Comparison of ENCODE assay signal across 16 cellular contexts in the genomic region with DNA sequence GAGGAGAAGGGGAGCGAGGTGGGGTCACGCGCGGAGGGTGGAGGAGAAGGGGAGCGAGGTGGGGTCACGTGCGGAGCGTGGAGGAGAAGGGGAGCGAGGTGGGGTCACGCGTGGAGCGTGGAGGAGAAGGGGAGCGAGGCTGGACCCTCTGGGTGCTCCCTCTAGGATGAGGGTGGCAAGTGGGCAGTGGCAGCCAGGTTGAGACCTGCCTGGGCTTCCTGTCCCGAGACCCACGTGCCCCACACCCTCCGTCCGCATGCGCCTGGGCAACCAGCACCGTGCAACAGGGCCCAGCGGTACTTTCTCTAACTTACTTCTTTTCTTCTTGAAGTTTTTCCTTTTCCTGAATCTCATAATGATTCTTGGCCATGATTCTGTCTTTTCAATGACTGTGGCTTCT. TPM values are rescaled to one million over a fixed set of nuclear protein-coding genes. Genes with fewer than 3 reads are reported as not detected.
DNase-seq lines count a peak whose midpoint lies in the region; ATAC-seq, FAIRE-seq and TF ChIP-seq lines count a peak whose summit lies in the region.
"Had no signal": no experiment of that assay in that cellular context is flagged by ENCODE, and none has a peak within 500 bp of the region (broad histone marks: within the 10 kb centered on the region; RNA-seq: fewer than 3 reads in every experiment).

No MANE protein-coding gene starts in this region.

- intact Hi-C loops in HepG2 (cut with micrococcal nuclease; ENCODE audit: unreplicated experiment): no loop called here
- intact Hi-C loops in right lobe of liver (cut with DNase I): no loop called here

- H3K27ac ChIP-seq in HepG2 (ENCODE audit: extremely low read length, insufficient read depth, low read length) (no peak overlapping the region), right lobe of liver (no peak overlapping the region), cingulate gyrus (ENCODE audit: low read depth, low read length) (peak overlapping the region; percentile 19), GM23248 (no peak overlapping the region)

- TF ChIP-seq CTCF in HepG2 (CRISPR knock-in tag; IDR thresholded peaks at IDR 0.05) (no peak), right lobe of liver (IDR thresholded peaks at IDR 0.05) (no peak), nephron (IDR thresholded peaks at IDR 0.05; ENCODE audit: unreplicated experiment in 3 of 3) (no peak)

- H3K9me2 ChIP-seq in GM23248 (ENCODE audit: insufficient read depth): no peaks in the 10 kb centered on the region

- BruUV-seq in HepG2 (replicated peaks; lab: Mats Ljungman, UMichigan): no TSS peak

- no peak for TF ChIP-seq POLR2A in HepG2 (IDR thresholded peaks at IDR 0.05; ENCODE audit: insufficient read depth in 1 of 2, low read depth in 2 of 2, low read length in 2 of 2)
- TF ChIP-seq POLR2A in right lobe of liver (IDR thresholded peaks at IDR 0.05): no peak

- H3K4me1 ChIP-seq in HepG2 (ENCODE audit: insufficient read depth, low read length) (no peaks in the 10 kb centered on the region), right lobe of liver (peaks cover 0 to 7% (median 1%) of the 10 kb centered on the region in 4 donors), GM23248 (ENCODE audit: insufficient read depth) (peaks cover 24% of the 10 kb centered on the region)

- no peak for FAIRE-seq in HepG2 (lab: Jason Lieb, UNC)
- FAIRE-seq: A204.1, GM12878 had no signal

- H3F3A ChIP-seq in GM23248 (ENCODE audit: insufficient read depth): peaks cover 27% of the 10 kb centered on the region

- no peaks in the 10 kb centered on the region for H4K20me1 ChIP-seq in HepG2 (ENCODE audit: insufficient read depth, low read length)
- H4K20me1 ChIP-seq in GM23248 (ENCODE audit: insufficient read depth): no peaks in the 10 kb centered on the region

- H3K4me2 ChIP-seq in HepG2 (ENCODE audit: low read depth, low read length) (no peak overlapping the region), GM23248 (ENCODE audit: unreplicated experiment) (no peak overlapping the region)

- peaks cover 25% of the 10 kb centered on the region for H3K4me1 Mint-ChIP-seq in nephron
- H3K4me1 Mint-ChIP-seq: B cell had no signal

- H3K27me3 Mint-ChIP-seq in nephron (ENCODE audit: low read depth): no peaks in the 10 kb centered on the region
- H3K27me3 Mint-ChIP-seq: B cell; CD4-positive, alpha-beta T cell had no signal

- H3K79me2 ChIP-seq in HepG2 (ENCODE audit: insufficient read depth, low read length) (no peaks in the 10 kb centered on the region), GM23248 (ENCODE audit: insufficient read depth) (no peaks in the 10 kb centered on the region)

- H3K27ac Mint-ChIP-seq in nephron: peak overlapping the region in 2 of 3 experiments; percentile 18 to 51
- H3K27ac Mint-ChIP-seq: B cell; CD4-positive, alpha-beta T cell; H9 had no signal

- no peaks in the 10 kb centered on the region for H3K27me3 ChIP-seq in HepG2 (ENCODE audit: control insufficient read depth in 1 of 2, insufficient read depth in 2 of 2, low read length in 2 of 2)
- H3K27me3 ChIP-seq in right lobe of liver: no peaks in the 10 kb centered on the region
- H3K27me3 ChIP-seq in GM23248 (replicated peaks; ENCODE audit: insufficient read depth): no peaks in the 10 kb centered on the region

- H3K9me3 Mint-ChIP-seq in nephron: no peaks in the 10 kb centered on the region
- H3K9me3 Mint-ChIP-seq: CD4-positive, alpha-beta T cell; H9 had no signal

- H3K4me3 Mint-ChIP-seq in nephron: no peak overlapping the region
- H3K4me3 Mint-ChIP-seq: B cell; CD4-positive, alpha-beta T cell; H9 had no signal

- 98% methylated on average over 20 of the region's 20 CpGs for WGBS in HepG2 (ENCODE audit: low lambda C conversion rate)
- 87% methylated on average over 3 of the region's 20 CpGs for WGBS in right lobe of liver (ENCODE audit: insufficient coverage, low coverage, low lambda C conversion rate, missing lambda C conversion rate)
- 95 to 98% methylated on average over 7 to 20 of the region's 20 CpGs for WGBS in GM23248 (ENCODE audit: low coverage in 1 of 2, low lambda C conversion rate in 2 of 2, missing lambda C conversion rate in 2 of 2), 2 experiments

- no peak overlapping the region for H2AFZ ChIP-seq in HepG2 (ENCODE audit: low read length)
- no peak overlapping the region for H2AFZ ChIP-seq in GM23248

- DNase-seq in HepG2 (ENCODE audit: low spot score): no peak
- no peak for DNase-seq in right lobe of liver
- no peak for DNase-seq in NOMO-1 (lab: John Stamatoyannopoulos, UW; ENCODE audit: unreplicated experiment in 2 of 2)
- DNase-seq in GM23248: no peak
- DNase-seq: C1 segment of cervical spinal cord; Calu3; CD4-positive, alpha-beta T cell; DMS79; GOT3; H9 had no signal

- H3K9me3 ChIP-seq in HepG2 (ENCODE audit: low read length) (no peaks in the 10 kb centered on the region), right lobe of liver (no peaks in the 10 kb centered on the region), GM23248 (ENCODE audit: low read depth) (no peaks in the 10 kb centered on the region)

- CTCF ChIA-PET in HepG2 (lab: Yijun Ruan, JAX; ENCODE audit: low intra/inter-chr PET ratio, low total read pairs): no interaction called here

- in situ Hi-C loops in HepG2 (cut with HindIII; ENCODE audit: extremely low pct_ligation_motif_present, low pct_unique_long_range_greater_than_20kb): loop anchor here (25.0 kb wide), 1 partner anchor 255 kb away; no protein-coding TSS in a partner anchor
- in situ Hi-C loops in GM23248 (cut with MboI): no loop called here

- peaks cover 37% of the 10 kb centered on the region for H3K36me3 Mint-ChIP-seq in nephron (ENCODE audit: low read depth)

- H3K4me3 ChIP-seq in HepG2 (replicated peaks in 1 of 3; ENCODE audit: insufficient read depth in 1 of 3, low read depth in 2 of 3, low read length in 3 of 3) (no peak overlapping the region), right lobe of liver (no peak overlapping the region), GM23248 (no peak overlapping the region)
- H3K4me3 ChIP-seq: GM12878 had no signal

- no peak for TF ChIP-seq RAD21 in HepG2 (CRISPR knock-in tag; IDR thresholded peaks at IDR 0.05)

- no peak for TF ChIP-seq EP300 in HepG2 (IDR thresholded peaks at IDR 0.05; ENCODE audit: low read depth in 2 of 2, low read length in 2 of 2)
- no peak for TF ChIP-seq EP300 in HepG2 (CRISPR knock-in tag; IDR thresholded peaks at IDR 0.05; ENCODE audit: borderline replicate concordance)

- POLR2A ChIA-PET in HepG2 (lab: Yijun Ruan, JAX): no interaction called here

- H3K9ac ChIP-seq in HepG2 (ENCODE audit: insufficient read depth, low read depth, low read length) (no peak overlapping the region), GM23248 (no peak overlapping the region)

- H3K36me3 ChIP-seq in HepG2 (replicated peaks in 1 of 2; ENCODE audit: control insufficient read depth in 1 of 2, insufficient read depth in 2 of 2, low read length in 2 of 2): peaks cover 25 to 52% of the 10 kb centered on the region in 2 experiments; a peak in 4 of 5 replicates
- H3K36me3 ChIP-seq in right lobe of liver: peaks cover 0 to 46% (median 11%) of the 10 kb centered on the region in 4 donors
- H3K36me3 ChIP-seq in GM23248 (ENCODE audit: low read depth): peaks cover 14% of the 10 kb centered on the region; the same call in 1 of the 2 replicates

- no peak for ATAC-seq in HepG2
- no peak for ATAC-seq in right lobe of liver
- ATAC-seq in GM18498 (IDR thresholded peaks at IDR 0.05; ENCODE audit: unreplicated experiment): no peak
- ATAC-seq: GM12878 had no signal

RNA-seq across cellular contexts. Expression of a gene that starts 11.1 kb away (rescaled TPM):
- total RNA-seq in HepG2 (2016; rRNA removed; fragmentation: Illumina TruSeq; extraction: Trizol) (100 and 128 TPM in 2 replicates), right lobe of liver (10 to 100 TPM; 18.8 to 50.4 (median 26.0) TPM)
- 51.5 and 56.8 TPM in 2 replicates for total RNA-seq in HepG2 (2016; cell fraction: cytosol; rRNA removed; fragmentation: Illumina TruSeq; extraction: Trizol; ENCODE audit: low read depth)
- total RNA-seq in HepG2 (2016; cell fraction: insoluble cytoplasmic fraction; rRNA removed; fragmentation: Illumina TruSeq; extraction: Trizol): 90.5 and 136 TPM in 2 replicates
- 53.3 and 53.5 TPM in 2 replicates for total RNA-seq in HepG2 (2016; cell fraction: membrane; rRNA removed; fragmentation: Illumina TruSeq; extraction: Trizol)
- 41.8 and 43.3 TPM in 2 replicates for total RNA-seq in HepG2 (2016; cell fraction: nucleus; rRNA removed; fragmentation: Illumina TruSeq; extraction: Trizol)
- polyA plus RNA-seq in HepG2 (2011; rRNA removed) (56.3 and 61.5 TPM in 2 replicates), GM23248 (2016; fragmentation: Nextera tagmentation; extraction: Ambion mirVana) (122 and 126 TPM in 2 replicates)
- polyA plus RNA-seq in HepG2 (2011; cell fraction: cytosol; rRNA removed): 52.8 and 61.9 TPM in 2 replicates
- polyA plus RNA-seq in HepG2 (2011; cell fraction: nucleus; rRNA removed): 26.4 and 27.8 TPM in 2 replicates
- polyA plus RNA-seq in HepG2 (2012): 49.9 and 56.6 TPM in 2 replicates
- polyA plus RNA-seq in HepG2 (2016; cell fraction: cytosol; fragmentation: Illumina TruSeq; extraction: Trizol; ENCODE audit: low read depth): 48.1 and 59.5 TPM in 2 replicates
- polyA plus RNA-seq in HepG2 (2016; cell fraction: insoluble cytoplasmic fraction; fragmentation: Illumina TruSeq; extraction: Trizol; ENCODE audit: low read depth): 119 and 125 TPM in 2 replicates
- 41.7 and 46.4 TPM in 2 replicates for polyA plus RNA-seq in HepG2 (2016; cell fraction: membrane; fragmentation: Illumina TruSeq; extraction: Trizol; ENCODE audit: low read depth)
- 59.6 and 63.8 TPM in 2 replicates for polyA plus RNA-seq in HepG2 (2016; cell fraction: nucleus; fragmentation: Illumina TruSeq; extraction: Trizol; ENCODE audit: insufficient read depth, low read depth)
- 26.5 and 74.2 TPM in 2 replicates for polyA minus RNA-seq in HepG2 (2011; rRNA and poly(A)+ RNA removed; ENCODE audit: low replicate concordance)
- 12.5 and 18.9 TPM in 2 replicates for polyA minus RNA-seq in HepG2 (2011; cell fraction: cytosol; rRNA and poly(A)+ RNA removed)
- polyA minus RNA-seq in HepG2 (2011; cell fraction: nucleus; rRNA and poly(A)+ RNA removed): 21.3 and 25.6 TPM in 2 replicates
- total RNA-seq in GM23248 (2014; rRNA removed; shearing (Covaris generic)): 22.6 and 45.0 TPM in 2 replicates

RNA-seq across cellular contexts. Expression of a gene that starts 11.1 kb away (rescaled TPM):
- total RNA-seq in HepG2 (2016; rRNA removed; fragmentation: Illumina TruSeq; extraction: Trizol): 5.9 and 9.9 TPM in 2 replicates
- total RNA-seq in HepG2 (2016; cell fraction: cytosol; rRNA removed; fragmentation: Illumina TruSeq; extraction: Trizol; ENCODE audit: low read depth): 3.2 and 3.6 TPM in 2 replicates
- 4.3 and 13.3 TPM in 2 replicates for total RNA-seq in HepG2 (2016; cell fraction: insoluble cytoplasmic fraction; rRNA removed; fragmentation: Illumina TruSeq; extraction: Trizol)
- total RNA-seq in HepG2 (2016; cell fraction: membrane; rRNA removed; fragmentation: Illumina TruSeq; extraction: Trizol): 4.7 and 5.4 TPM in 2 replicates
- 12.8 and 19.6 TPM in 2 replicates for total RNA-seq in HepG2 (2016; cell fraction: nucleus; rRNA removed; fragmentation: Illumina TruSeq; extraction: Trizol)
- polyA plus RNA-seq in HepG2 (2011; rRNA removed): 8.9 and 11.4 TPM in 2 replicates
- 3.7 and 3.8 TPM in 2 replicates for polyA plus RNA-seq in HepG2 (2011; cell fraction: cytosol; rRNA removed)
- polyA plus RNA-seq in HepG2 (2011; cell fraction: nucleus; rRNA removed): 32.6 and 32.7 TPM in 2 replicates
- 8.7 and 9.4 TPM in 2 replicates for polyA plus RNA-seq in HepG2 (2012)
- polyA plus RNA-seq in HepG2 (2016; cell fraction: cytosol; fragmentation: Illumina TruSeq; extraction: Trizol; ENCODE audit: low read depth): 1.2 and 1.7 TPM in 2 replicates
- 6.1 and 8.6 TPM in 2 replicates for polyA plus RNA-seq in HepG2 (2016; cell fraction: insoluble cytoplasmic fraction; fragmentation: Illumina TruSeq; extraction: Trizol; ENCODE audit: low read depth)
- 3.5 and 3.6 TPM in 2 replicates for polyA plus RNA-seq in HepG2 (2016; cell fraction: membrane; fragmentation: Illumina TruSeq; extraction: Trizol; ENCODE audit: low read depth)
- 34.8 and 38.5 TPM in 2 replicates for polyA plus RNA-seq in HepG2 (2016; cell fraction: nucleus; fragmentation: Illumina TruSeq; extraction: Trizol; ENCODE audit: insufficient read depth, low read depth)
- 24.9 and 42.4 TPM in 2 replicates for polyA minus RNA-seq in HepG2 (2011; rRNA and poly(A)+ RNA removed; ENCODE audit: low replicate concordance)
- polyA minus RNA-seq in HepG2 (2011; cell fraction: cytosol; rRNA and poly(A)+ RNA removed): 8.0 and 8.1 TPM in 2 replicates
- polyA minus RNA-seq in HepG2 (2011; cell fraction: nucleus; rRNA and poly(A)+ RNA removed): 22.9 and 24.8 TPM in 2 replicates
- 10 to 100 TPM in 4 of 6 experiments, 1 to 10 TPM in 2; 5.8 to 21.2 (median 11.5) TPM for total RNA-seq in right lobe of liver
- total RNA-seq in GM23248 (2014; rRNA removed; shearing (Covaris generic)): 5.2 and 5.8 TPM in 2 replicates
- 7.2 and 9.3 TPM in 2 replicates for polyA plus RNA-seq in GM23248 (2016; fragmentation: Nextera tagmentation; extraction: Ambion mirVana)

RNA-seq across cellular contexts. Expression of a gene that starts 50.9 kb away (rescaled TPM):
- total RNA-seq in HepG2 (2016; rRNA removed; fragmentation: Illumina TruSeq; extraction: Trizol) (5.9 and 7.0 TPM in 2 replicates), right lobe of liver (100 to 1,000 TPM in 3 of 6 experiments, 10 to 100 TPM in 3; 30.5 to 152 (median 90.8) TPM)
- total RNA-seq in HepG2 (2016; cell fraction: cytosol; rRNA removed; fragmentation: Illumina TruSeq; extraction: Trizol; ENCODE audit: low read depth): 2.1 and 2.2 TPM in 2 replicates
- 5.0 and 7.5 TPM in 2 replicates for total RNA-seq in HepG2 (2016; cell fraction: insoluble cytoplasmic fraction; rRNA removed; fragmentation: Illumina TruSeq; extraction: Trizol)
- 4.1 and 4.3 TPM in 2 replicates for total RNA-seq in HepG2 (2016; cell fraction: membrane; rRNA removed; fragmentation: Illumina TruSeq; extraction: Trizol)
- total RNA-seq in HepG2 (2016; cell fraction: nucleus; rRNA removed; fragmentation: Illumina TruSeq; extraction: Trizol): 9.1 and 10.4 TPM in 2 replicates
- polyA plus RNA-seq in HepG2 (2011; rRNA removed) (7.1 and 14.3 TPM in 2 replicates), GM23248 (2016; fragmentation: Nextera tagmentation; extraction: Ambion mirVana) (9.5 and 9.6 TPM in 2 replicates)
- polyA plus RNA-seq in HepG2 (2011; cell fraction: cytosol; rRNA removed): 5.2 and 8.0 TPM in 2 replicates
- 21.8 and 25.1 TPM in 2 replicates for polyA plus RNA-seq in HepG2 (2011; cell fraction: nucleus; rRNA removed)
- 29.0 and 36.7 TPM in 2 replicates for polyA plus RNA-seq in HepG2 (2012)
- polyA plus RNA-seq in HepG2 (2016; cell fraction: cytosol; fragmentation: Illumina TruSeq; extraction: Trizol; ENCODE audit: low read depth): 0.69 and 0.71 TPM in 2 replicates
- 3.6 and 4.1 TPM in 2 replicates for polyA plus RNA-seq in HepG2 (2016; cell fraction: insoluble cytoplasmic fraction; fragmentation: Illumina TruSeq; extraction: Trizol; ENCODE audit: low read depth)
- polyA plus RNA-seq in HepG2 (2016; cell fraction: membrane; fragmentation: Illumina TruSeq; extraction: Trizol; ENCODE audit: low read depth): 1.4 and 1.9 TPM in 2 replicates
- polyA plus RNA-seq in HepG2 (2016; cell fraction: nucleus; fragmentation: Illumina TruSeq; extraction: Trizol; ENCODE audit: insufficient read depth, low read depth): 11.0 and 11.5 TPM in 2 replicates
- 29.7 and 125 TPM in 2 replicates for polyA minus RNA-seq in HepG2 (2011; rRNA and poly(A)+ RNA removed; ENCODE audit: low replicate concordance)
- polyA minus RNA-seq in HepG2 (2011; cell fraction: cytosol; rRNA and poly(A)+ RNA removed): 18.2 and 34.1 TPM in 2 replicates
- 14.2 and 22.8 TPM in 2 replicates for polyA minus RNA-seq in HepG2 (2011; cell fraction: nucleus; rRNA and poly(A)+ RNA removed)
- total RNA-seq in GM23248 (2014; rRNA removed; shearing (Covaris generic)): 20.1 and 23.6 TPM in 2 replicates
